Comparison of ENCODE assay signal across 1 cellular context in the genomic region with DNA sequence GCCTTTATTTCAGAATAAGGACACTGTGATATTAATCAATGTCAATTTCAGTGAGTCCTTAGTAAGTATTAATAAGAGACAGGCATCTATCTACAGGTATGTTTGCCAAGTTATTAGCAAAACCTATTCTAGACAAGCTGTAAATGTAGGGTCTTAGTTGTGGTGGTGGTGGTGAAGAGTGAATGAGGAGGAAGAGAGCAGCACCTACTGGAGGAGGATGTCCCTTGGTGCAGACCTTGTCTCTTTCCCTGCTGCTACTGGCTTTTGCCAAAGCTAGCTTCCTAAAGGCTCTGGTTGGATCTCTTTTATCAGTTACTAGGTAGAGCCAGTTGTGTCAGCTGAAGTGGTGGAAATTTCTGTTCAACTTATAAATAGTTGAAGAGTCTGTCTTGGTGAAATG.
TF ChIP-seq lines count a peak whose summit lies in the region.

No MANE protein-coding gene starts in this region.

TF ChIP-seq in Ishikawa, 13 proteins besides CTCF, POLR2A, EP300 and RAD21 (continued from another document):
- TF ChIP-seq YY1 (IDR thresholded peaks at IDR 0.05; ENCODE audit: low read depth) = no peak
- TF ChIP-seq TCF12 (IDR thresholded peaks at IDR 0.05; ENCODE audit: low read depth) = no peak
- TF ChIP-seq TEAD4 (IDR thresholded peaks at IDR 0.05) = no peak
- TF ChIP-seq CREB1 (IDR thresholded peaks at IDR 0.05; ENCODE audit: low read depth) = no peak
